ENCODE assay signal across 8 cellular contexts in genomic region chr11:61361686-61362541, GRCh38. TPM values are rescaled to one million over a fixed set of nuclear protein-coding genes. Genes with fewer than 3 reads are reported as not detected.
DNase-seq lines count a peak whose midpoint lies in the region; ATAC-seq, FAIRE-seq and TF ChIP-seq lines count a peak whose summit lies in the region.

Gene CYB561A3, minus strand, starts transcription at chr11:61361882. Its CDS starts 5,169 bp downstream, at chr11:61356713.
Gene TMEM138, plus strand, starts transcription at chr11:61362374. Its CDS starts 2,017 bp downstream, at chr11:61364391.

- TF ChIP-seq CTCF in kidney (IDR thresholded peaks at IDR 0.05; ENCODE audit: borderline replicate concordance, extremely low read depth, insufficient read depth), result no peak

- intact Hi-C loops in kidney (cut with DNase I), result no loop called here

- FAIRE-seq in kidney (lab: Jason Lieb, UNC), result no peak

- peak within 1 kb of the TSS; percentile 85 to 94 for H3K4me3 ChIP-seq in kidney (ENCODE audit: low read length in 2 of 2)

- peak within 1 kb of the TSS; percentile 82 to 99 for H3K9ac ChIP-seq in kidney (ENCODE audit: low read length in 2 of 2)

- ATAC-seq in HG03196 (IDR thresholded peaks at IDR 0.05; ENCODE audit: unreplicated experiment), result peak; percentile 78

- peak within 1 kb of the TSS; percentile 97 to 99 for H3K27ac ChIP-seq in kidney (ENCODE audit: low read depth in 2 of 2, low read length in 2 of 2)

- no peaks in the 10 kb centered on the region for H3K9me3 ChIP-seq in kidney (ENCODE audit: control insufficient read depth in 1 of 2, low read length in 2 of 2)

- peaks cover 8 to 21% of the 10 kb centered on the region in 2 donors for H3K36me3 ChIP-seq in kidney (ENCODE audit: control insufficient read depth in 1 of 2, insufficient read depth in 2 of 2, low read length in 2 of 2)

- TF ChIP-seq POLR2A in GM18951 (IDR thresholded peaks at IDR 0.05; ENCODE audit: extremely low read depth, insufficient read depth, insufficient read length), result peak; percentile 99

- in situ Hi-C loops in GM18951 (cut with MboI; ENCODE audit: low sequenced_read_pairs, unreplicated experiment), result no loop called here

- H3K4me1 ChIP-seq in kidney (ENCODE audit: control insufficient read depth in 1 of 2, insufficient read depth in 1 of 2, low read depth in 1 of 2, low read length in 2 of 2), result peaks cover 3 to 13% of the 10 kb centered on the region in 2 donors

- DNase-seq in AG08396 (ENCODE audit: low spot score), result peak; percentile 92
- peak; percentile 88 for DNase-seq in NCI-H345 treated with DMSO at 0.1 percent for 48 hours (lab: John Stamatoyannopoulos, UW; ENCODE audit: unreplicated experiment)
- DNase-seq in activated CD4-positive, CD25-positive, alpha-beta regulatory T cell treated with anti-CD3 and anti-CD28 coated beads, Interleukin-2, amount 50 U/mL, for 72 hours, result peak; percentile 84
- peak; percentile 55 to 76 for DNase-seq in cerebellar nuclear complex (lab: John Stamatoyannopoulos, UW)
- peak; percentile 97 for DNase-seq in kidney
- peak; percentile 96 for DNase-seq in stimulated activated CD4-positive, alpha-beta T cell treated with anti-CD3 and anti-CD28 coated beads, Interleukin-15, amount 100 ng/mL, for 24 hours

RNA-seq across cellular contexts. Expression of gene CYB561A3, which starts in this region (rescaled TPM):
- total RNA-seq in kidney, result 36.8 TPM
- polyA plus RNA-seq in kidney (ENCODE audit: insufficient read depth, low read depth, low replicate concordance), result 29.7 TPM

RNA-seq across cellular contexts. Expression of gene TMEM138, which starts in this region (rescaled TPM):
- 42.3 TPM for total RNA-seq in kidney
- 62.3 TPM for polyA plus RNA-seq in kidney (ENCODE audit: insufficient read depth, low read depth, low replicate concordance)

Comparison
In these comparisons a context has a peak if more than half of its experiments do, and no peak if none do; other contexts are left out.
1. Peak in every context shown above with its lines: DNase-seq, ATAC-seq, H3K4me3 ChIP-seq and H3K27ac ChIP-seq.